In genomic region chr5:172679621-172680212, GRCh38 we compare ENCODE assay signal across 19 cellular contexts. TPM values are rescaled to one million over a fixed set of nuclear protein-coding genes. Genes with fewer than 3 reads are reported as not detected.
A peak's percentile ranks its signal among the peaks of the same experiment; 100 is the strongest.
DNase-seq lines count a peak whose midpoint lies in the region; ATAC-seq and TF ChIP-seq lines count a peak whose summit lies in the region.
"Had no signal": no experiment of that assay in that cellular context is flagged by ENCODE, and none has a peak within 500 bp of the region (broad histone marks: within the 10 kb centered on the region; RNA-seq: fewer than 3 reads in every experiment).

No MANE protein-coding gene starts in this region.

- TF ChIP-seq POLR2A in heart left ventricle (IDR thresholded peaks at IDR 0.05) = no peak
- TF ChIP-seq POLR2A in sigmoid colon (IDR thresholded peaks at IDR 0.05) = no peak

- H3K9me2 ChIP-seq in OCI-LY7 (ENCODE audit: insufficient read depth, low read length) = no peaks in the 10 kb centered on the region

- POLR2A ChIA-PET in OCI-LY7 (lab: Charles Lee) = no interaction called here

- no peak overlapping the region for H3K4me2 ChIP-seq in OCI-LY7 (ENCODE audit: low read length)
- H3K4me2 ChIP-seq: smooth muscle cell had no signal

- H3K27ac ChIP-seq in heart left ventricle (peak overlapping the region in 11 of 12 donors; percentile 32 to 74 (median 55)), right cardiac atrium (ENCODE audit: low read length) (peak overlapping the region; percentile 15), sigmoid colon (peak overlapping the region; percentile 19 to 69 (median 62)), OCI-LY7 (ENCODE audit: low read depth, low read length, poor library complexity, severe bottlenecking) (no peak overlapping the region)

- no peaks in the 10 kb centered on the region for H3K9me3 ChIP-seq in heart left ventricle
- no peaks in the 10 kb centered on the region for H3K9me3 ChIP-seq in right cardiac atrium (ENCODE audit: control insufficient read depth, low read length)
- H3K9me3 ChIP-seq in sigmoid colon = no peaks in the 10 kb centered on the region
- H3K9me3 ChIP-seq in OCI-LY7 (ENCODE audit: low read length) = no peaks in the 10 kb centered on the region
- H3K9me3 ChIP-seq: MG63 had no signal

- no peak for TF ChIP-seq CTCF in heart left ventricle (IDR thresholded peaks at IDR 0.05)
- no peak for TF ChIP-seq CTCF in sigmoid colon (IDR thresholded peaks at IDR 0.05)
- no peak for TF ChIP-seq CTCF in OCI-LY7 (conservative IDR thresholded peaks at IDR 0.05; ENCODE audit: low read length)

- TF ChIP-seq EP300 in sigmoid colon (IDR thresholded peaks at IDR 0.05) = no peak

- peaks cover 0 to 71% (median 45%) of the 10 kb centered on the region in 12 donors for H3K4me1 ChIP-seq in heart left ventricle
- H3K4me1 ChIP-seq in right cardiac atrium (ENCODE audit: control insufficient read depth, insufficient read depth, low read length) = peaks cover 15% of the 10 kb centered on the region
- H3K4me1 ChIP-seq in sigmoid colon = peaks cover 0 to 51% (median 42%) of the 10 kb centered on the region in 4 donors
- no peaks in the 10 kb centered on the region for H3K4me1 ChIP-seq in OCI-LY7 (ENCODE audit: insufficient read depth, low read length, poor library complexity, severe bottlenecking)

- H3K36me3 ChIP-seq in heart left ventricle (peaks cover 0 to 63% (median 19%) of the 10 kb centered on the region in 9 donors), sigmoid colon (peaks cover 0 to 28% (median 11%) of the 10 kb centered on the region in 4 donors), OCI-LY7 (ENCODE audit: insufficient read depth, low read length) (no peaks in the 10 kb centered on the region)
- H3K36me3 ChIP-seq: MG63 had no signal

- CTCF ChIA-PET in OCI-LY7 (lab: Charles Lee; ENCODE audit: unreplicated experiment) = interaction anchor here (0.6 kb wide), 1 partner anchor 50 kb away, joined by 3 read pairs; no protein-coding TSS in a partner anchor

- no peak overlapping the region for H2AFZ ChIP-seq in OCI-LY7 (ENCODE audit: low read length)

- H3K4me3 ChIP-seq in heart left ventricle (no peak overlapping the region), right cardiac atrium (ENCODE audit: low read length) (no peak overlapping the region), sigmoid colon (no peak overlapping the region), OCI-LY7 (ENCODE audit: low read depth, low read length, poor library complexity, severe bottlenecking) (no peak overlapping the region)
- H3K4me3 ChIP-seq: MG63, smooth muscle cell had no signal

- BruUV-seq in OCI-LY7 (replicated peaks; lab: Mats Ljungman, UMichigan) = no TSS peak

- ATAC-seq in heart left ventricle = peak in 1 of 4 donors; percentile 6
- ATAC-seq in right cardiac atrium = no peak
- no peak for ATAC-seq in HG02571 (IDR thresholded peaks at IDR 0.05; ENCODE audit: unreplicated experiment)
- ATAC-seq: activated CD4-positive, alpha-beta T cell treated with anti-CD3 and anti-CD28 coated beads for 36 hours; effector memory CD8-positive, alpha-beta T cell; naive thymus-derived CD8-positive, alpha-beta T cell had no signal

- no peaks in the 10 kb centered on the region for H3K27me3 ChIP-seq in heart left ventricle
- H3K27me3 ChIP-seq in right cardiac atrium (ENCODE audit: control insufficient read depth, insufficient read depth) = no peaks in the 10 kb centered on the region
- no peaks in the 10 kb centered on the region for H3K27me3 ChIP-seq in sigmoid colon
- H3K27me3 ChIP-seq: MG63 had no signal

- H4K20me1 ChIP-seq in OCI-LY7 (ENCODE audit: insufficient read depth, low read length) = no peaks in the 10 kb centered on the region

- WGBS in heart left ventricle, 4 donors = 44 to 56% (median 52%) methylated on average over 8 of the region's 8 CpGs
- 56% methylated on average over 8 of the region's 8 CpGs for WGBS in right cardiac atrium
- 22 to 65% methylated on average over 8 of the region's 8 CpGs for WGBS in sigmoid colon, 2 donors

- intact Hi-C loops in heart left ventricle (cut with DNase I) (loop anchor here in 1 of 10 donors (5.0 kb wide), 1 partner anchor 77 kb away; no protein-coding TSS in a partner anchor), cardiac septum (cut with DNase I) (no loop called here), right cardiac atrium (cut with DNase I) (loop anchor here in 1 of 4 donors (10.0 kb wide), 1 partner anchor 75 kb away; no protein-coding TSS in a partner anchor), sigmoid colon (cut with DNase I) (no loop called here), OCI-LY7 (cut with micrococcal nuclease; ENCODE audit: unreplicated experiment) (no loop called here)

- DNase-seq in heart left ventricle (no peak), cardiac septum (ENCODE audit: low spot score) (no peak), right cardiac atrium (peak in 1 of 3 donors; percentile 19), sigmoid colon (no peak), OCI-LY7 (ENCODE audit: low spot score) (no peak), NCI-H146 (lab: John Stamatoyannopoulos, UW) (no peak)
- DNase-seq in stimulated activated CD4-positive, alpha-beta T cell treated with anti-CD3 and anti-CD28 coated beads, Interleukin-4, amount 100 ng/mL, for 24 hours = no peak
- DNase-seq: activated CD4-positive, alpha-beta T cell treated with anti-CD3 and anti-CD28 coated beads for 36 hours; effector memory CD8-positive, alpha-beta T cell; IMR-90; MG63; naive thymus-derived CD8-positive, alpha-beta T cell; NCI-H1417 treated with DMSO at 0.1 percent for 48 hours; NCI-H2171 treated with DMSO at 0.1 percent for 48 hours; NCI-H526 treated with DMSO at 0.1 percent for 48 hours; stimulated activated CD4-positive, alpha-beta T cell treated with anti-CD3 and anti-CD28 coated beads, Interleukin-2, amount 100 ng/mL, for 48 hours; SW 1271 had no signal

- no peaks in the 10 kb centered on the region for H3K79me2 ChIP-seq in OCI-LY7 (ENCODE audit: insufficient read depth, low read depth, low read length)

RNA-seq across cellular contexts. Expression of gene NEURL1B, which starts 38.7 kb away (rescaled TPM):
- total RNA-seq in heart left ventricle (10 to 100 TPM; 16.1 to 47.1 (median 25.8) TPM), cardiac septum (19.7 TPM), right cardiac atrium (10 to 100 TPM; 13.2 to 23.1 (median 18.1) TPM), sigmoid colon (10 to 100 TPM; 32.9 to 53.2 (median 45.6) TPM), OCI-LY7 (2022) (0.30 and 0.32 TPM in 2 replicates)
- polyA plus RNA-seq in heart left ventricle (10 to 100 TPM; 11.8 to 37.9 TPM), right cardiac atrium (16.7 TPM), sigmoid colon (10 to 100 TPM; 12.6 to 29.6 (median 26.6) TPM)
- total RNA-seq in OCI-LY7 (2014; rRNA removed; shearing (Covaris generic)) = 0.23 and 0.57 TPM in 2 replicates

Comparison
In these comparisons a context has a peak if more than half of its experiments do, and no peak if none do; other contexts are left out.
1. RNA of gene NEURL1B, which starts 38.7 kb away (total RNA-seq): 32.9 to 53.2 TPM in sigmoid colon, 16.1 to 47.1 TPM in heart left ventricle, 19.7 TPM in cardiac septum (single experiment) and 13.2 to 23.1 TPM in right cardiac atrium; 0.23 to 0.57 TPM in OCI-LY7; every median in the first group is over 4 times any median in the second.